In genomic region chr5:59380350-59380951, GRCh38 we compare ENCODE assay signal across 9 cellular contexts.
DNase-seq lines count a peak whose midpoint lies in the region; ATAC-seq, FAIRE-seq and TF ChIP-seq lines count a peak whose summit lies in the region.
"Had no signal": no experiment of that assay in that cellular context is flagged by ENCODE, and none has a peak within 500 bp of the region (broad histone marks: within the 10 kb centered on the region; RNA-seq: fewer than 3 reads in every experiment).

No MANE protein-coding gene starts in this region.

- peak overlapping the region; percentile 55 for H3K4me2 ChIP-seq in astrocyte (ENCODE audit: low read length)
- H3K4me2 ChIP-seq: BLaER1 had no signal

- H4K20me1 ChIP-seq in astrocyte (ENCODE audit: insufficient read depth, low read length), result peaks cover 3% of the 10 kb centered on the region
- H4K20me1 ChIP-seq: BLaER1 had no signal

- H3K27ac ChIP-seq in astrocyte (ENCODE audit: low read depth, low read length), result no peak overlapping the region
- H3K27ac ChIP-seq: BLaER1 had no signal

- peak; percentile 54 for TF ChIP-seq CTCF in astrocyte (IDR thresholded peaks at IDR 0.05; ENCODE audit: insufficient read depth, low read depth, low read length)

- peaks cover 9% of the 10 kb centered on the region for H3K27me3 ChIP-seq in astrocyte (ENCODE audit: insufficient read depth, low read length)
- H3K27me3 ChIP-seq: BLaER1 had no signal

- H3K4me1 Mint-ChIP-seq in astrocyte (ENCODE audit: low read depth, unreplicated experiment), result no peaks in the 10 kb centered on the region
- H3K4me1 Mint-ChIP-seq in stimulated activated naive CD8-positive, alpha-beta T cell treated with anti-CD3 and anti-CD28 coated beads, Interleukin-15, amount 100 ng/mL, for 72 hours, result peaks cover 7% of the 10 kb centered on the region

- DNase-seq in NCI-H2081 (lab: John Stamatoyannopoulos, UW) (peak; percentile 3 to 42), NCI-H2081 treated with DMSO at 0.1 percent for 48 hours (lab: John Stamatoyannopoulos, UW) (no peak), NCI-H748 treated with DMSO at 0.1 percent for 48 hours (lab: John Stamatoyannopoulos, UW) (peak; percentile 13), astrocyte (ENCODE audit: low read depth) (peak; percentile 94), inferior parietal cortex (ENCODE audit: extremely low spot score) (peak; percentile 74)
- DNase-seq in stimulated activated naive CD8-positive, alpha-beta T cell treated with anti-CD3 and anti-CD28 coated beads, Interleukin-15, amount 100 ng/mL, for 72 hours, result peak; percentile 41

- H3K9ac ChIP-seq in astrocyte (ENCODE audit: low read length), result no peak overlapping the region
- H3K9ac ChIP-seq: BLaER1 had no signal

- no peaks in the 10 kb centered on the region for H3K4me1 ChIP-seq in astrocyte (ENCODE audit: insufficient read depth, low read length)
- H3K4me1 ChIP-seq: BLaER1 had no signal

- no peaks in the 10 kb centered on the region for H3K9me3 ChIP-seq in astrocyte (ENCODE audit: insufficient read depth, low read depth, low read length)

- H3K36me3 Mint-ChIP-seq in astrocyte (ENCODE audit: low read depth, unreplicated experiment), result no peaks in the 10 kb centered on the region

- no peak overlapping the region for H3K27ac Mint-ChIP-seq in astrocyte (ENCODE audit: unreplicated experiment)
- no peak overlapping the region for H3K27ac Mint-ChIP-seq in stimulated activated naive CD8-positive, alpha-beta T cell treated with anti-CD3 and anti-CD28 coated beads, Interleukin-15, amount 100 ng/mL, for 72 hours

- H3K36me3 ChIP-seq in astrocyte (ENCODE audit: insufficient read depth, low read length), result no peaks in the 10 kb centered on the region
- H3K36me3 ChIP-seq: BLaER1 had no signal

- peak; percentile 69 for FAIRE-seq in astrocyte (lab: Jason Lieb, UNC)

- ATAC-seq in GM19463 (IDR thresholded peaks at IDR 0.05; ENCODE audit: unreplicated experiment) (peak; percentile 93), HG03442 (IDR thresholded peaks at IDR 0.05; ENCODE audit: unreplicated experiment) (peak; percentile 100)
- peak; percentile 97 for ATAC-seq in stimulated activated naive CD8-positive, alpha-beta T cell treated with anti-CD3 and anti-CD28 coated beads, Interleukin-15, amount 100 ng/mL, for 72 hours

- no peaks in the 10 kb centered on the region for H3K79me2 ChIP-seq in astrocyte (ENCODE audit: insufficient read depth, low read length)

- H3K4me3 Mint-ChIP-seq in astrocyte (ENCODE audit: unreplicated experiment), result no peak overlapping the region
- no peak overlapping the region for H3K4me3 Mint-ChIP-seq in stimulated activated naive CD8-positive, alpha-beta T cell treated with anti-CD3 and anti-CD28 coated beads, Interleukin-15, amount 100 ng/mL, for 72 hours

- no peak overlapping the region for H3K4me3 ChIP-seq in astrocyte (ENCODE audit: insufficient read depth, low read depth, low read length)
- H3K4me3 ChIP-seq: BLaER1 had no signal

- no peak overlapping the region for H2AFZ ChIP-seq in astrocyte (ENCODE audit: low read depth, low read length)

- no peaks in the 10 kb centered on the region for H3K27me3 Mint-ChIP-seq in astrocyte (ENCODE audit: low read depth, unreplicated experiment)
- H3K27me3 Mint-ChIP-seq in stimulated activated naive CD8-positive, alpha-beta T cell treated with anti-CD3 and anti-CD28 coated beads, Interleukin-15, amount 100 ng/mL, for 72 hours, result no peaks in the 10 kb centered on the region

- H3K9me3 Mint-ChIP-seq in astrocyte (ENCODE audit: unreplicated experiment), result peaks cover 4% of the 10 kb centered on the region
- peaks cover 0 to 4% of the 10 kb centered on the region in 2 donors for H3K9me3 Mint-ChIP-seq in stimulated activated naive CD8-positive, alpha-beta T cell treated with anti-CD3 and anti-CD28 coated beads, Interleukin-15, amount 100 ng/mL, for 72 hours
